ENCODE assay signal across 9 cellular contexts in genomic region chr12:56998981-56999380, GRCh38. TPM values are rescaled to one million over a fixed set of nuclear protein-coding genes. Genes with fewer than 3 reads are reported as not detected.
DNase-seq lines count a peak whose midpoint lies in the region; ATAC-seq and TF ChIP-seq lines count a peak whose summit lies in the region.
"Had no signal": no experiment of that assay in that cellular context is flagged by ENCODE, and none has a peak within 500 bp of the region (broad histone marks: within the 10 kb centered on the region; RNA-seq: fewer than 3 reads in every experiment).

No MANE protein-coding gene starts in this region.

- POLR2A ChIA-PET in T-cell (lab: Charles Lee) = no interaction called here

- intact Hi-C loops in thyroid gland (cut with DNase I) = no loop called here

- H3K4me1 ChIP-seq in thyroid gland = no peaks in the 10 kb centered on the region

- no peak overlapping the region for H3K4me3 ChIP-seq in thyroid gland (replicated peaks in 1 of 3)

- peaks cover 45 to 57% (median 52%) of the 10 kb centered on the region in 3 donors for H3K4me1 Mint-ChIP-seq in T-cell

- H3K27ac ChIP-seq in thyroid gland = no peak overlapping the region

- peaks cover 47% of the 10 kb centered on the region for H3K36me3 Mint-ChIP-seq in T-cell

- CTCF ChIA-PET in T-cell (lab: Charles Lee) = interaction anchor here (0.5 to 0.6 kb wide), 2 partner anchors 113 to 415 kb away, joined by 3 to 13 read pairs; no protein-coding TSS in a partner anchor

- H3K27me3 ChIP-seq in thyroid gland = no peaks in the 10 kb centered on the region

- peak overlapping the region in 1 of 3 donors; percentile 10 for H3K4me3 Mint-ChIP-seq in T-cell

- ATAC-seq in GM18870 (IDR thresholded peaks at IDR 0.05; ENCODE audit: unreplicated experiment) = peak; percentile 86
- ATAC-seq in HG02642 (IDR thresholded peaks at IDR 0.05; ENCODE audit: poor library complexity, unreplicated experiment) = peak; percentile 75
- ATAC-seq in T-cell (replicated peaks in 1 of 4) = peak in 2 of 4 experiments; percentile 21 to 28

- TF ChIP-seq POLR2A in thyroid gland (IDR thresholded peaks at IDR 0.05) = no peak

- DNase-seq in T-cell (no peak), OCI-M1 (lab: John Stamatoyannopoulos, UW) (no peak), thyroid gland (no peak), HT-29 (ENCODE audit: low spot score) (no peak), SHP77 treated with DMSO at 0.1 percent for 48 hours (lab: John Stamatoyannopoulos, UW) (no peak)
- DNase-seq in stimulated activated CD4-positive, alpha-beta T cell treated with anti-CD3 and anti-CD28 coated beads, Interleukin-12 subunit alpha, Interleukin-12 subunit beta, amount 100 ng/mL, for 48 hours (ENCODE audit: low read depth in 2 of 3, low spot score in 1 of 3) = peak; percentile 34 to 55 (median 47)

- H3K27ac Mint-ChIP-seq in T-cell = peak overlapping the region; percentile 49 to 52

- H3K27me3 Mint-ChIP-seq in T-cell = no peaks in the 10 kb centered on the region

- H3K9me3 ChIP-seq in thyroid gland = no peaks in the 10 kb centered on the region

- H3K9me3 Mint-ChIP-seq in T-cell = no peaks in the 10 kb centered on the region

- 68 to 81% methylated on average over 4 of the region's 4 CpGs for WGBS in thyroid gland, 2 donors

- peaks cover 13 to 17% of the 10 kb centered on the region in 2 donors for H3K36me3 ChIP-seq in thyroid gland

- TF ChIP-seq CTCF in thyroid gland (IDR thresholded peaks at IDR 0.05) = no peak

RNA-seq across cellular contexts. Expression of gene ZBTB39, which starts 7.4 kb away (rescaled TPM):
- total RNA-seq in T-cell (10 to 100 TPM in 3 of 5 donors, 1 to 10 TPM in 2; 7.9 to 11.2 (median 11.0) TPM), thyroid gland (1 to 10 TPM; 4.5 to 8.5 (median 7.4) TPM)
- 3.2 and 3.4 TPM in 2 replicates for total RNA-seq in HT-29 (2014; rRNA removed; shearing (Covaris generic))

RNA-seq across cellular contexts. Expression of gene TAC3, which starts 17.3 kb away (rescaled TPM):
- total RNA-seq in T-cell (under 1 TPM in 2 of 5 donors, not detected in 3; 0.55 to 0.63 TPM), thyroid gland (not detected)
- not detected in 2 replicates for total RNA-seq in HT-29 (2014; rRNA removed; shearing (Covaris generic))
- total RNA-seq: T-helper 2 cell treated with Interferon-gamma antibody and Interleukin-4, amounts not matched to agents 100 ng/mL and 5 ng/mL, for 36 hours had no signal

RNA-seq across cellular contexts. Expression of gene RDH16, which starts 41.6 kb away (rescaled TPM):
- total RNA-seq in T-cell (1 to 10 TPM in 3 of 5 donors, under 1 TPM in 2; 0.98 to 1.6 (median 1.1) TPM), thyroid gland (1 to 10 TPM in 1 of 4 donors, under 1 TPM in 1, not detected in 2; 0.22 to 1.3 TPM)
- total RNA-seq in HT-29 (2014; rRNA removed; shearing (Covaris generic)) = not detected in 2 replicates

RNA-seq across cellular contexts. Expression of gene MYO1A, which starts 50.9 kb away (rescaled TPM):
- total RNA-seq in T-cell = 1 to 10 TPM in 4 of 5 donors, under 1 TPM in 1; 0.54 to 2.2 (median 1.4) TPM
- total RNA-seq in thyroid gland = not detected
- total RNA-seq in HT-29 (2014; rRNA removed; shearing (Covaris generic)) = 0.76 and 1.8 TPM in 2 replicates

Comparison
In these comparisons a context has a peak if more than half of its experiments do, and no peak if none do; other contexts are left out.
1. DNase-seq: peak in stimulated activated CD4-positive, alpha-beta T cell treated with anti-CD3 and anti-CD28 coated beads, Interleukin-12 subunit alpha, Interleukin-12 subunit beta, amount 100 ng/mL, for 48 hours (3 of 3); none in T-cell (0 of 34), OCI-M1 (single experiment), thyroid gland (0 of 2), HT-29 (single experiment) and SHP77 treated with DMSO at 0.1 percent for 48 hours (single experiment).